Comparison of ENCODE assay signal across 3 cellular contexts in genomic region chr16:70198230-70198629, GRCh38. TPM values are rescaled to one million over a fixed set of nuclear protein-coding genes. Genes with fewer than 3 reads are reported as not detected.
"Had no signal": no experiment of that assay in that cellular context is flagged by ENCODE, and none has a peak within 500 bp of the region (broad histone marks: within the 10 kb centered on the region; RNA-seq: fewer than 3 reads in every experiment).

No MANE protein-coding gene starts in this region.

RNA-seq across cellular contexts. Expression of gene CLEC18C, which starts 24.6 kb away (rescaled TPM):
- total RNA-seq: HT1080, IMR-90 had no signal
- polyA plus RNA-seq: IgD-negative memory B cell had no signal
